19 cellular contexts compared by ENCODE assay signal in genomic region chr2:195507447-195508221, GRCh38.
DNase-seq lines count a peak whose midpoint lies in the region; ATAC-seq, FAIRE-seq and TF ChIP-seq lines count a peak whose summit lies in the region.
"Had no signal": no experiment of that assay in that cellular context is flagged by ENCODE, and none has a peak within 500 bp of the region (broad histone marks: within the 10 kb centered on the region; RNA-seq: fewer than 3 reads in every experiment).

No MANE protein-coding gene starts in this region.

- H3K9me3 Mint-ChIP-seq in activated CD4-positive, alpha-beta memory T cell treated with anti-CD3 and anti-CD28 coated beads, Interleukin-2, amount 10 ng/mL, durations not matched to agents 7 days and 5 days, result peaks cover 14% of the 10 kb centered on the region

- POLR2A ChIA-PET in HepG2 (lab: Yijun Ruan, JAX), result no interaction called here
- POLR2A ChIA-PET in H1 (lab: Charles Lee; ENCODE audit: partially characterized antibody), result interaction anchor here (0.5 to 1.2 kb wide), 3 partner anchors 72 to 149 kb away, joined by 3 read pairs; partner anchors contain the start of gene SLC39A10
- POLR2A ChIA-PET in activated CD4-positive, alpha-beta memory T cell treated with anti-CD3 and anti-CD28 coated beads, Interleukin-2, amount 10 ng/mL, durations not matched to agents 7 days and 5 days (lab: Charles Lee), result interaction anchor here (1.1 kb wide), 1 partner anchor 57 kb away, joined by 3 read pairs; no protein-coding TSS in a partner anchor

- FAIRE-seq in HepG2 (lab: Jason Lieb, UNC), result no peak
- no peak for FAIRE-seq in H1 (lab: Jason Lieb, UNC)
- FAIRE-seq: GM12878 had no signal

- no peaks in the 10 kb centered on the region for H3K23me2 ChIP-seq in H1 (ENCODE audit: low read depth, low read length)

- no peaks in the 10 kb centered on the region for H3K27me3 Mint-ChIP-seq in activated CD4-positive, alpha-beta memory T cell treated with anti-CD3 and anti-CD28 coated beads, Interleukin-2, amount 10 ng/mL, durations not matched to agents 7 days and 5 days
- H3K27me3 Mint-ChIP-seq: CD4-positive, alpha-beta memory T cell had no signal

- DNase-seq in HepG2 (ENCODE audit: low spot score) (no peak), right lobe of liver (no peak), Karpas-422 (peak; percentile 45), H1 (ENCODE audit: low read depth in 1 of 2, low spot score in 2 of 2) (no peak), GM23248 (no peak), iPS-NIHi11 (ENCODE audit: low spot score) (no peak)
- no peak for DNase-seq in activated CD4-positive, alpha-beta memory T cell treated with anti-CD3 and anti-CD28 coated beads, Interleukin-2, amount 10 ng/mL, durations not matched to agents 7 days and 5 days
- DNase-seq: 8988T; C1 segment of cervical spinal cord; Calu3; CD4-positive, alpha-beta memory T cell; COR-L47; DMS153; EL; GDM1; GOT3; H7; HCEC 1CT had no signal

- no peak overlapping the region for H2BK120ac ChIP-seq in H1 (replicated peaks; ENCODE audit: low read depth, low read length)

- no peak overlapping the region for H2BK5ac ChIP-seq in H1 (ENCODE audit: low read depth, low read length)

- intact Hi-C loops in HepG2 (cut with micrococcal nuclease; ENCODE audit: unreplicated experiment) (no loop called here), right lobe of liver (cut with DNase I) (no loop called here)

- H4K5ac ChIP-seq in H1 (ENCODE audit: insufficient read length, low read depth, low read length), result no peak overlapping the region

- H4K8ac ChIP-seq in H1 (ENCODE audit: extremely low read depth, insufficient read depth, low read length), result no peak overlapping the region

- TF ChIP-seq RAD21 in HepG2 (CRISPR knock-in tag; IDR thresholded peaks at IDR 0.05) (no peak), H1 (IDR thresholded peaks at IDR 0.05 in 1 of 2, conservative IDR thresholded peaks at IDR 0.05 in 1 of 2; ENCODE audit: low read depth in 2 of 2, low read length in 2 of 2) (no peak)

- no peak overlapping the region for H2BK15ac ChIP-seq in H1 (ENCODE audit: low read length)

- H3K4me3 ChIP-seq in HepG2 (replicated peaks in 1 of 3; ENCODE audit: insufficient read depth in 1 of 3, low read depth in 2 of 3, low read length in 3 of 3) (no peak overlapping the region), right lobe of liver (no peak overlapping the region), Karpas-422 (ENCODE audit: low read length) (no peak overlapping the region; the same call in 1 of the 2 replicates), H1 (ENCODE audit: extremely low read depth in 1 of 4, insufficient read depth in 2 of 4, low read depth in 3 of 4, low read length in 4 of 4) (no peak overlapping the region), GM23248 (no peak overlapping the region)
- H3K4me3 ChIP-seq: GM12878 had no signal

- H3K9ac ChIP-seq in HepG2 (ENCODE audit: insufficient read depth, low read depth, low read length) (no peak overlapping the region), Karpas-422 (ENCODE audit: low read length) (no peak overlapping the region), H1 (replicated peaks in 1 of 4; ENCODE audit: extremely low read depth in 1 of 4, low read depth in 3 of 4, low read length in 3 of 4) (no peak overlapping the region), GM23248 (no peak overlapping the region)

- no peak overlapping the region for H4K91ac ChIP-seq in H1 (replicated peaks; ENCODE audit: insufficient read length, low read length)

- no peak for TF ChIP-seq POLR2A in HepG2 (IDR thresholded peaks at IDR 0.05; ENCODE audit: insufficient read depth in 1 of 2, low read depth in 2 of 2, low read length in 2 of 2)
- TF ChIP-seq POLR2A in right lobe of liver (IDR thresholded peaks at IDR 0.05), result no peak
- no peak for TF ChIP-seq POLR2A in H1 (IDR thresholded peaks at IDR 0.05; ENCODE audit: control extremely low read depth in 1 of 2, low read depth in 2 of 2, low read length in 2 of 2)

- H3K79me2 ChIP-seq in HepG2 (ENCODE audit: insufficient read depth, low read length) (no peaks in the 10 kb centered on the region), Karpas-422 (ENCODE audit: low read length) (no peaks in the 10 kb centered on the region), H1 (ENCODE audit: control insufficient read depth in 1 of 2, insufficient read depth in 2 of 2, low read length in 2 of 2) (no peaks in the 10 kb centered on the region), GM23248 (ENCODE audit: insufficient read depth) (no peaks in the 10 kb centered on the region)

- no peaks in the 10 kb centered on the region for H3F3A ChIP-seq in GM23248 (ENCODE audit: insufficient read depth)

- no peak overlapping the region for H2BK20ac ChIP-seq in H1 (ENCODE audit: low read length)

- in situ Hi-C loops in HepG2 (cut with HindIII; ENCODE audit: extremely low pct_ligation_motif_present, low pct_unique_long_range_greater_than_20kb), result no loop called here
- in situ Hi-C loops in GM23248 (cut with MboI), result no loop called here

- H3K27ac ChIP-seq in HepG2 (ENCODE audit: extremely low read length, insufficient read depth, low read length), result no peak overlapping the region
- H3K27ac ChIP-seq in right lobe of liver, result no peak overlapping the region
- no peak overlapping the region for H3K27ac ChIP-seq in Karpas-422 (ENCODE audit: low read length)
- no peak overlapping the region for H3K27ac ChIP-seq in H1 (ENCODE audit: low read depth, low read length)
- no peak overlapping the region for H3K27ac ChIP-seq in GM23248

- H3K79me1 ChIP-seq in H1 (ENCODE audit: low read depth, low read length), result no peaks in the 10 kb centered on the region

- H3K23ac ChIP-seq in H1 (ENCODE audit: insufficient read length), result no peak overlapping the region

- CTCF ChIA-PET in HepG2 (lab: Yijun Ruan, JAX; ENCODE audit: low intra/inter-chr PET ratio, low total read pairs), result no interaction called here
- CTCF ChIA-PET in H1 (lab: Charles Lee; ENCODE audit: partially characterized antibody), result interaction anchor here (1.2 to 3.4 kb wide), 2 partner anchors 10 to 152 kb away, joined by 6 to 24 read pairs; no protein-coding TSS in a partner anchor
- CTCF ChIA-PET in activated CD4-positive, alpha-beta memory T cell treated with anti-CD3 and anti-CD28 coated beads, Interleukin-2, amount 10 ng/mL, durations not matched to agents 7 days and 5 days (lab: Charles Lee), result interaction anchor here (1.3 to 2.1 kb wide), 2 partner anchors 9 to 29 kb away, joined by 3 to 7 read pairs; no protein-coding TSS in a partner anchor

- H3K14ac ChIP-seq in H1 (ENCODE audit: insufficient read length), result no peak overlapping the region

- WGBS in HepG2 (ENCODE audit: low lambda C conversion rate), result 3% methylated on average over 4 of the region's 4 CpGs
- WGBS in right lobe of liver (ENCODE audit: insufficient coverage, low coverage, low lambda C conversion rate, missing lambda C conversion rate), result 56% methylated on average over 4 of the region's 4 CpGs
- 88% methylated on average over 4 of the region's 4 CpGs; no CpG with 5 or more reads in 1 of the 2 experiments for WGBS in H1 (ENCODE audit: extremely low coverage in 1 of 2, insufficient coverage in 1 of 2, insufficient read length in 1 of 2, insufficient replicate concordance in 2 of 2, low coverage in 1 of 2, low lambda C conversion rate in 2 of 2, missing lambda C conversion rate in 1 of 2), 2 experiments
- 62 to 70% methylated on average over 4 of the region's 4 CpGs for WGBS in GM23248 (ENCODE audit: low coverage in 1 of 2, low lambda C conversion rate in 2 of 2, missing lambda C conversion rate in 2 of 2), 2 experiments

- no peak overlapping the region for H2AK5ac ChIP-seq in H1 (ENCODE audit: low read depth, low read length)

- no TSS peak for BruUV-seq in HepG2 (replicated peaks; lab: Mats Ljungman, UMichigan)

- H4K20me1 ChIP-seq in HepG2 (ENCODE audit: insufficient read depth, low read length) (no peaks in the 10 kb centered on the region), Karpas-422 (ENCODE audit: insufficient read depth, low read depth, low read length) (no peaks in the 10 kb centered on the region), H1 (replicated peaks in 1 of 2; ENCODE audit: control insufficient read depth in 1 of 2, insufficient read depth in 2 of 2, low read length in 2 of 2) (no peaks in the 10 kb centered on the region), GM23248 (ENCODE audit: insufficient read depth) (no peaks in the 10 kb centered on the region)

- peaks cover 16% of the 10 kb centered on the region for H3K36me3 Mint-ChIP-seq in activated CD4-positive, alpha-beta memory T cell treated with anti-CD3 and anti-CD28 coated beads, Interleukin-2, amount 10 ng/mL, durations not matched to agents 7 days and 5 days (ENCODE audit: low read depth)
- H3K36me3 Mint-ChIP-seq: CD4-positive, alpha-beta memory T cell had no signal

- H2BK12ac ChIP-seq in H1 (ENCODE audit: low read depth, low read length), result no peak overlapping the region

- peaks cover 10% of the 10 kb centered on the region; the same call in 1 of the 2 replicates for H3K9me3 ChIP-seq in HepG2 (ENCODE audit: low read length)
- no peaks in the 10 kb centered on the region for H3K9me3 ChIP-seq in right lobe of liver
- peaks cover 5% of the 10 kb centered on the region for H3K9me3 ChIP-seq in Karpas-422 (ENCODE audit: low read length)
- peaks cover 0 to 2% of the 10 kb centered on the region in 2 experiments; a peak in 1 of 4 replicates for H3K9me3 ChIP-seq in H1 (ENCODE audit: insufficient read depth in 2 of 2, low read depth in 1 of 2, low read length in 1 of 2)
- no peaks in the 10 kb centered on the region for H3K9me3 ChIP-seq in GM23248 (ENCODE audit: low read depth)

- no peak overlapping the region for H3K4ac ChIP-seq in H1 (replicated peaks; ENCODE audit: insufficient read length, low read depth, low read length)

- ATAC-seq in HepG2 (no peak), right lobe of liver (no peak)
- ATAC-seq: GM12878 had no signal

- H3K4me1 Mint-ChIP-seq in activated CD4-positive, alpha-beta memory T cell treated with anti-CD3 and anti-CD28 coated beads, Interleukin-2, amount 10 ng/mL, durations not matched to agents 7 days and 5 days, result peaks cover 11% of the 10 kb centered on the region

- H3K18ac ChIP-seq in H1 (ENCODE audit: extremely low read depth, low read length), result no peak overlapping the region

- H2AFZ ChIP-seq in HepG2 (ENCODE audit: low read length) (no peak overlapping the region), Karpas-422 (ENCODE audit: low read length) (no peak overlapping the region), H1 (ENCODE audit: low read length) (no peak overlapping the region), GM23248 (no peak overlapping the region)

- no peak overlapping the region for H3K4me3 Mint-ChIP-seq in activated CD4-positive, alpha-beta memory T cell treated with anti-CD3 and anti-CD28 coated beads, Interleukin-2, amount 10 ng/mL, durations not matched to agents 7 days and 5 days
- H3K4me3 Mint-ChIP-seq: CD4-positive, alpha-beta memory T cell had no signal

- H3K27me3 ChIP-seq in HepG2 (ENCODE audit: control insufficient read depth in 1 of 2, insufficient read depth in 2 of 2, low read length in 2 of 2), result no peaks in the 10 kb centered on the region
- no peaks in the 10 kb centered on the region for H3K27me3 ChIP-seq in right lobe of liver
- no peaks in the 10 kb centered on the region for H3K27me3 ChIP-seq in Karpas-422 (ENCODE audit: low read length)
- H3K27me3 ChIP-seq in H1 (replicated peaks in 1 of 4; ENCODE audit: control insufficient read depth in 3 of 4, extremely low read depth in 1 of 4, insufficient read depth in 3 of 4, low read length in 3 of 4), result no peaks in the 10 kb centered on the region
- no peaks in the 10 kb centered on the region for H3K27me3 ChIP-seq in GM23248 (replicated peaks; ENCODE audit: insufficient read depth)

- H3K4me1 ChIP-seq in HepG2 (ENCODE audit: insufficient read depth, low read length) (no peaks in the 10 kb centered on the region), right lobe of liver (no peaks in the 10 kb centered on the region), Karpas-422 (ENCODE audit: low read length) (peaks cover 8% of the 10 kb centered on the region), H1 (replicated peaks in 1 of 4; ENCODE audit: control insufficient read depth in 3 of 4, insufficient read depth in 4 of 4, low read length in 3 of 4) (peaks cover 0 to 2% (median 0%) of the 10 kb centered on the region in 4 experiments; a peak in 1 of 7 replicates), GM23248 (ENCODE audit: insufficient read depth) (no peaks in the 10 kb centered on the region; the same call in 1 of the 2 replicates)

- H3K36me3 ChIP-seq in HepG2 (replicated peaks in 1 of 2; ENCODE audit: control insufficient read depth in 1 of 2, insufficient read depth in 2 of 2, low read length in 2 of 2) (no peaks in the 10 kb centered on the region), right lobe of liver (no peaks in the 10 kb centered on the region), Karpas-422 (ENCODE audit: insufficient read depth, low read length) (no peaks in the 10 kb centered on the region), H1 (ENCODE audit: control insufficient read depth in 2 of 4, insufficient read depth in 4 of 4, low read length in 3 of 4) (no peaks in the 10 kb centered on the region), GM23248 (ENCODE audit: low read depth) (no peaks in the 10 kb centered on the region)

- H3K4me2 ChIP-seq in HepG2 (ENCODE audit: low read depth, low read length), result no peak overlapping the region
- H3K4me2 ChIP-seq in Karpas-422 (ENCODE audit: low read depth, low read length, poor library complexity, severe bottlenecking), result no peak overlapping the region
- H3K4me2 ChIP-seq in H1 (ENCODE audit: insufficient read depth in 1 of 2, low read depth in 2 of 2, low read length in 2 of 2), result no peak overlapping the region
- H3K4me2 ChIP-seq in GM23248 (ENCODE audit: unreplicated experiment), result no peak overlapping the region

- H3K56ac ChIP-seq in H1 (replicated peaks; ENCODE audit: insufficient read length, low read depth, low read length), result no peak overlapping the region

- no peak overlapping the region for H3K27ac Mint-ChIP-seq in activated CD4-positive, alpha-beta memory T cell treated with anti-CD3 and anti-CD28 coated beads, Interleukin-2, amount 10 ng/mL, durations not matched to agents 7 days and 5 days

- TF ChIP-seq EP300 in HepG2 (IDR thresholded peaks at IDR 0.05; ENCODE audit: low read depth in 2 of 2, low read length in 2 of 2), result no peak
- TF ChIP-seq EP300 in HepG2 (CRISPR knock-in tag; IDR thresholded peaks at IDR 0.05; ENCODE audit: borderline replicate concordance), result no peak
- TF ChIP-seq EP300 in H1 (IDR thresholded peaks at IDR 0.05; ENCODE audit: borderline replicate concordance in 1 of 2, low read depth in 2 of 2, low read length in 2 of 2), result no peak

- TF ChIP-seq CTCF in HepG2 (CRISPR knock-in tag; IDR thresholded peaks at IDR 0.05), result no peak
- TF ChIP-seq CTCF in right lobe of liver (IDR thresholded peaks at IDR 0.05), result no peak
- TF ChIP-seq CTCF in H1 (IDR thresholded peaks at IDR 0.05; ENCODE audit: control extremely low read depth in 1 of 3, insufficient read depth in 1 of 3, low read depth in 1 of 3, low read length in 3 of 3), result no peak

- H3K9me2 ChIP-seq in Karpas-422 (replicated peaks; ENCODE audit: insufficient read depth, low read length) (no peaks in the 10 kb centered on the region), GM23248 (ENCODE audit: insufficient read depth) (no peaks in the 10 kb centered on the region)

Comparison
In these comparisons a context has a peak if more than half of its experiments do, and no peak if none do; other contexts are left out.
1. Of the 41 proteins assayed by ChIP-seq in both HepG2 and H1: peak only in HepG2: none; only in H1: none; in both: MAFK; in neither: 40.